In genomic region chr20:32626407-32626806, GRCh38 we compare ENCODE assay signal across 26 cellular contexts. TPM values are rescaled to one million over a fixed set of nuclear protein-coding genes. Genes with fewer than 3 reads are reported as not detected.
"Had no signal": no experiment of that assay in that cellular context is flagged by ENCODE, and none has a peak within 500 bp of the region (broad histone marks: within the 10 kb centered on the region; RNA-seq: fewer than 3 reads in every experiment).

No MANE protein-coding gene starts in this region.

- H3K79me2 ChIP-seq: parathyroid adenoma had no signal

- FAIRE-seq: endothelial cell of umbilical vein had no signal

- DNase-seq: dermis blood vessel endothelial cell; effector memory CD4-positive, alpha-beta T cell; foreskin keratinocyte; glutamatergic neuron; heart right ventricle; islet precursor cell; kidney glomerular epithelial cell; left ventricle myocardium superior; lower lobe of right lung; sigmoid colon; stimulated activated CD4-positive, alpha-beta T cell treated with anti-CD3 and anti-CD28 coated beads, Interleukin-2, amount 100 ng/mL, for 24 hours; stimulated activated CD4-positive, alpha-beta T cell treated with anti-CD3 and anti-CD28 coated beads, Interleukin-4, amount 100 ng/mL, for 24 hours; stimulated activated naive CD4-positive, alpha-beta T cell treated with Interleukin-2 at 50 U/mL for 16 hours; stomach; testis; tibial artery had no signal

- H3K27me3 ChIP-seq: right atrium auricular region, testis had no signal

- H3K9me3 ChIP-seq: esophagus muscularis mucosa, gastroesophageal sphincter, heart right ventricle, lower lobe of right lung, neutrophil, prostate gland, right atrium auricular region, sigmoid colon, stomach, testis, tibial artery had no signal

- H3K36me3 ChIP-seq: esophagus muscularis mucosa, gastroesophageal sphincter, heart right ventricle, lower lobe of right lung, neutrophil, prostate gland, right atrium auricular region, sigmoid colon, stomach, tibial artery had no signal

- H3K9ac ChIP-seq: parathyroid adenoma had no signal

- H3K27ac ChIP-seq: coronary artery, foreskin keratinocyte, lower lobe of right lung, neutrophil, parathyroid adenoma, prostate gland, stomach, testis, tibial artery had no signal

- H3K4me1 ChIP-seq: foreskin keratinocyte, prostate gland had no signal

- H3K4me3 ChIP-seq: lower lobe of right lung, prostate gland, testis had no signal

- ATAC-seq: foreskin keratinocyte had no signal

RNA-seq across cellular contexts. Expression of gene C20orf203, which starts 47.3 kb away (rescaled TPM):
- total RNA-seq: dermis blood vessel endothelial cell, endothelial cell of umbilical vein, epithelial cell of proximal tubule, foreskin keratinocyte, left colon, left ventricle myocardium superior, lower lobe of right lung, right atrium auricular region had no signal
- polyA plus RNA-seq: endothelial cell of umbilical vein, foreskin keratinocyte had no signal
